In genomic region chr11:120564573-120565301, GRCh38 we compare ENCODE assay signal across 8 cellular contexts. TPM values are rescaled to one million over a fixed set of nuclear protein-coding genes. Genes with fewer than 3 reads are reported as not detected.
DNase-seq lines count a peak whose midpoint lies in the region; ATAC-seq, FAIRE-seq and TF ChIP-seq lines count a peak whose summit lies in the region.

No MANE protein-coding gene starts in this region.

- peak; percentile 72 for ATAC-seq in Panc1

- H3K27ac ChIP-seq in Panc1 (ENCODE audit: low read length): no peak overlapping the region
- H3K27ac ChIP-seq in endothelial cell of umbilical vein (ENCODE audit: insufficient read depth, low read depth, low read length): peak overlapping the region; percentile 88

- H3K4me2 ChIP-seq in endothelial cell of umbilical vein (ENCODE audit: insufficient read depth, low read length): peak overlapping the region; percentile 59

- intact Hi-C loops in Panc1 (cut with micrococcal nuclease; ENCODE audit: unreplicated experiment) (no loop called here), endothelial cell of umbilical vein (cut with micrococcal nuclease) (loop anchor here (1.0 to 10.0 kb wide), 2 partner anchors 216 to 350 kb away; partner anchors contain the start of gene OAF)

- H3K79me2 ChIP-seq in endothelial cell of umbilical vein (ENCODE audit: control insufficient read depth, insufficient read depth, low read length): no peaks in the 10 kb centered on the region

- POLR2A ChIA-PET in Panc1 (lab: Charles Lee): interaction anchor here (0.6 kb wide), 1 partner anchor 22 kb away, joined by 5 read pairs; no protein-coding TSS in a partner anchor
- POLR2A ChIA-PET in endothelial cell of umbilical vein (lab: Charles Lee): no interaction called here

- H3K27me3 ChIP-seq in Panc1 (ENCODE audit: control insufficient read depth, insufficient read depth, low read length): 0 out of 2 replicates have a peak, but pooled peaks cover 3% of the 10 kb centered on the region
- no peaks in the 10 kb centered on the region for H3K27me3 ChIP-seq in endothelial cell of umbilical vein (ENCODE audit: control insufficient read depth in 2 of 2, insufficient read depth in 2 of 2, low read length in 2 of 2)

- H2AFZ ChIP-seq in endothelial cell of umbilical vein (ENCODE audit: low read depth, low read length): peak overlapping the region; percentile 83

- no peaks in the 10 kb centered on the region for H3K9me1 ChIP-seq in endothelial cell of umbilical vein (replicated peaks; ENCODE audit: control insufficient read depth, extremely low read depth, insufficient read depth, low read length)

- CTCF ChIA-PET in Panc1 (lab: Charles Lee): interaction anchor here (0.6 to 0.7 kb wide), 3 partner anchors 115 to 245 kb away, joined by 3 read pairs; no protein-coding TSS in a partner anchor
- CTCF ChIA-PET in endothelial cell of umbilical vein (lab: Charles Lee): interaction anchor here (1.8 to 5.1 kb wide), 6 partner anchors 14 to 120 kb away, joined by 4 to 27 read pairs (median 15); partner anchors contain the start of gene GRIK4

- H3K36me3 ChIP-seq in Panc1 (ENCODE audit: control insufficient read depth, insufficient read depth, low read length) (no peaks in the 10 kb centered on the region), endothelial cell of umbilical vein (ENCODE audit: control insufficient read depth in 2 of 2, extremely low read depth in 1 of 2, insufficient read depth in 2 of 2, low read length in 2 of 2) (no peaks in the 10 kb centered on the region)

- no peak for TF ChIP-seq POLR2A in endothelial cell of umbilical vein (IDR thresholded peaks at IDR 0.05; ENCODE audit: low read depth, low read length)

- FAIRE-seq in endothelial cell of umbilical vein (lab: Jason Lieb, UNC): peak; percentile 8

- H3K4me1 ChIP-seq in Panc1 (ENCODE audit: control insufficient read depth, insufficient read depth, low read length): peaks cover 18% of the 10 kb centered on the region
- peaks cover 25% of the 10 kb centered on the region for H3K4me1 ChIP-seq in endothelial cell of umbilical vein (ENCODE audit: control insufficient read depth, extremely low read depth, insufficient read depth, low read length)

- no peak for TF ChIP-seq CTCF in Panc1 (IDR thresholded peaks at IDR 0.05)
- TF ChIP-seq CTCF in endothelial cell of umbilical vein (IDR thresholded peaks at IDR 0.05; ENCODE audit: extremely low read depth in 1 of 2, insufficient read depth in 1 of 2, low read depth in 1 of 2, low read length in 2 of 2): peak in 1 of 2 donors; percentile 30

- H4K20me1 ChIP-seq in endothelial cell of umbilical vein (replicated peaks; ENCODE audit: control insufficient read depth, extremely low read depth, insufficient read depth, low read length): no peaks in the 10 kb centered on the region

- H3K9me3 ChIP-seq in Panc1 (ENCODE audit: control insufficient read depth, insufficient read depth, low read depth, low read length) (no peaks in the 10 kb centered on the region), endothelial cell of umbilical vein (replicated peaks; ENCODE audit: control insufficient read depth, insufficient read depth, low read length) (no peaks in the 10 kb centered on the region)

- H3K4me3 ChIP-seq in Panc1 (ENCODE audit: low read depth in 2 of 2, low read length in 2 of 2): peak overlapping the region; percentile 29 to 46
- H3K4me3 ChIP-seq in endothelial cell of umbilical vein (replicated peaks in 1 of 3; ENCODE audit: insufficient read depth in 1 of 3, low read depth in 1 of 3, low read length in 3 of 3): peak overlapping the region in 2 of 3 experiments; percentile 24 to 39

- dilution Hi-C loops in endothelial cell of umbilical vein (cut with MboI; ENCODE audit: extremely low pct_ligation_motif_present, low sequenced_read_pairs): no loop called here

- in situ Hi-C loops in Panc1 (cut with HindIII; ENCODE audit: low pct_unique_long_range_greater_than_20kb, low sequenced_read_pairs): no loop called here

- no TSS peak for BruUV-seq in Panc1 (replicated peaks; lab: Mats Ljungman, UMichigan)
- BruUV-seq in endothelial cell of umbilical vein (replicated peaks; lab: Mats Ljungman, UMichigan): no TSS peak

- DNase-seq in NCI-H2227 (lab: John Stamatoyannopoulos, UW; ENCODE audit: unreplicated experiment) (peak; percentile 14), NCI-H2227 treated with DMSO at 0.1 percent for 48 hours (lab: John Stamatoyannopoulos, UW) (no peak), H4 (ENCODE audit: low spot score) (peak; percentile 63), Panc1 (ENCODE audit: low read depth, low spot score) (no peak), endothelial cell of umbilical vein (ENCODE audit: low read depth, low spot score) (peak; percentile 45), midbrain (lab: John Stamatoyannopoulos, UW) (peak; percentile 74), superior temporal gyrus (ENCODE audit: extremely low spot score) (peak; percentile 82), RKO (ENCODE audit: low spot score) (no peak)

- H3K9ac ChIP-seq in endothelial cell of umbilical vein (replicated peaks; ENCODE audit: extremely low read depth, insufficient read depth, low read length): peak overlapping the region; percentile 58

TF ChIP-seq in endothelial cell of umbilical vein, 7 proteins besides CTCF, POLR2A, EP300 and RAD21:
- no peak for TF ChIP-seq FOS (IDR thresholded peaks at IDR 0.05; ENCODE audit: borderline replicate concordance, insufficient read depth, low read length)
- TF ChIP-seq MAX (IDR thresholded peaks at IDR 0.05; ENCODE audit: insufficient read depth, insufficient read length): peak; percentile 6

RNA-seq across cellular contexts. Expression of gene GRIK4, which starts 53.2 kb away (rescaled TPM):
- 0.14 and 0.27 TPM in 2 replicates for total RNA-seq in H4 (2014; rRNA removed; shearing (Covaris generic))
- total RNA-seq in Panc1 (2021; ENCODE audit: unreplicated experiment) (0.62 TPM), endothelial cell of umbilical vein (0.74 and 1.6 TPM in 2 replicates)
- 0.17 TPM for polyA plus RNA-seq in Panc1 (2012; ENCODE audit: insufficient read length)
- 0.81 and 1.1 TPM in 2 replicates for polyA plus RNA-seq in endothelial cell of umbilical vein
- 0.61 and 0.71 TPM in 2 replicates for polyA plus RNA-seq in endothelial cell of umbilical vein (2011; cell fraction: cytosol; rRNA removed)
- polyA plus RNA-seq in endothelial cell of umbilical vein (2011; cell fraction: nucleus; rRNA removed): 1.0 and 1.3 TPM in 2 replicates
- 0.25 and 0.54 TPM in 2 replicates for polyA plus RNA-seq in endothelial cell of umbilical vein (2012)
- polyA minus RNA-seq in endothelial cell of umbilical vein: 1.3 and 1.6 TPM in 2 replicates
- not detected for polyA minus RNA-seq in endothelial cell of umbilical vein (2011; cell fraction: cytosol; rRNA and poly(A)+ RNA removed)
- polyA minus RNA-seq in endothelial cell of umbilical vein (2011; cell fraction: nucleus; rRNA and poly(A)+ RNA removed): 1.2 and 1.4 TPM in 2 replicates

Comparison
In these comparisons a context has a peak if more than half of its experiments do, and no peak if none do; other contexts are left out.
1. DNase-seq: peak in NCI-H2227 (single experiment), H4 (single experiment), endothelial cell of umbilical vein (single experiment), midbrain (single experiment) and superior temporal gyrus (single experiment); none in NCI-H2227 treated with DMSO at 0.1 percent for 48 hours (single experiment), Panc1 (single experiment) and RKO (single experiment).